1 cellular context compared by ENCODE assay signal in the genomic region with DNA sequence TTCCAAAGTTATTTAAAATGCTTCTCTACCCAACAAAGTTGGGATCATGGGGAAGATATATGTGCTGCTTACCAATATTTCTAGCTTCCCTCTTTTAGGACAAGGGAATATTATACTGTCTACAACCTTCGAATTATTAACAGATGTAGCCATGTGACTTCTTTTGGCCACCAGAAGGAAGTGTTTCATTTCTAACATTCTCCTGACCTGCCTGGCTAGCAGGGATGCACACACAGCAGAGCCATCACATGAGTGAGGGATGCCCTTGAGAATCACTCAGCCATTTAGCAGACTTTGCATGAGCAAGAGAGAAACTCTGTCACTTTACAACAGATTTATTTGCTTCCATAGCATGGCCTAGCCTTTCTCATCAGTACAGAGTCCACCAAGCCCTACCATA.
TF ChIP-seq lines count a peak whose summit lies in the region.

No MANE protein-coding gene starts in this region.

TF ChIP-seq in HepG2, 621 proteins besides CTCF, POLR2A, EP300 and RAD21 (continued from another document):
- TF ChIP-seq, protein P1, sequence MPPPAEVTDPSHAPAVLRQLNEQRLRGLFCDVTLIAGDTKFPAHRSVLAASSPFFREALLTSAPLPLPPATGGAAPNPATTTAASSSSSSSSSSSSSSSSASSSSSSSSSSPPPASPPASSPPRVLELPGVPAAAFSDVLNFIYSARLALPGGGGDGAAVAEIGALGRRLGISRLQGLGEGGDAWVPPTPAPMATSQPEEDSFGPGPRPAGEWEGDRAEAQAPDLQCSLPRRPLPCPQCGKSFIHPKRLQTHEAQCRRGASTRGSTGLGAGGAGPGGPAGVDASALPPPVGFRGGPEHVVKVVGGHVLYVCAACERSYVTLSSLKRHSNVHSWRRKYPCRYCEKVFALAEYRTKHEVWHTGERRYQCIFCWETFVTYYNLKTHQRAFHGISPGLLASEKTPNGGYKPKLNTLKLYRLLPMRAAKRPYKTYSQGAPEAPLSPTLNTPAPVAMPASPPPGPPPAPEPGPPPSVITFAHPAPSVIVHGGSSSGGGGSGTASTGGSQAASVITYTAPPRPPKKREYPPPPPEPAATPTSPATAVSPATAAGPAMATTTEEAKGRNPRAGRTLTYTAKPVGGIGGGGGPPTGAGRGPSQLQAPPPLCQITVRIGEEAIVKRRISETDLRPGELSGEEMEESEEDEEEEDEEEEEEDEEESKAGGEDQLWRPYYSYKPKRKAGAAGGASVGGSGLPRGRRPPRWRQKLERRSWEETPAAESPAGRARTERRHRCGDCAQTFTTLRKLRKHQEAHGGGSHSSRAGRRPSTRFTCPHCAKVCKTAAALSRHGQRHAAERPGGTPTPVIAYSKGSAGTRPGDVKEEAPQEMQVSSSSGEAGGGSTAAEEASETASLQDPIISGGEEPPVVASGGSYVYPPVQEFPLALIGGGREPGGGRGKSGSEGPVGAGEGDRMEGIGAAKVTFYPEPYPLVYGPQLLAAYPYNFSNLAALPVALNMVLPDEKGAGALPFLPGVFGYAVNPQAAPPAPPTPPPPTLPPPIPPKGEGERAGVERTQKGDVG (CRISPR knock-in tag; IDR thresholded peaks at IDR 0.05; ENCODE audit: borderline replicate concordance): no peak
TF ChIP-seq in HepG2: peak in this region for 2.
